11 cellular contexts compared by ENCODE assay signal in genomic region chr16:73171901-73172619, GRCh38.
DNase-seq lines count a peak whose midpoint lies in the region; ATAC-seq and TF ChIP-seq lines count a peak whose summit lies in the region.
"Had no signal": no experiment of that assay in that cellular context is flagged by ENCODE, and none has a peak within 500 bp of the region (broad histone marks: within the 10 kb centered on the region; RNA-seq: fewer than 3 reads in every experiment).

No MANE protein-coding gene starts in this region.

- 77 to 80% methylated on average over 19 to 20 of the region's 25 CpGs for WGBS in mesodermal cell (ENCODE audit: insufficient coverage in 2 of 2), 2 experiments

- H3K36me3 ChIP-seq in mesodermal cell (ENCODE audit: control insufficient read depth, insufficient read depth, low read length): no peaks in the 10 kb centered on the region
- no peaks in the 10 kb centered on the region for H3K36me3 ChIP-seq in thoracic aorta

- CTCF ChIA-PET in HEK293T (lab: Yijun Ruan, JAX): interaction anchor here (0.6 kb wide), 2 partner anchors 78 to 226 kb away, joined by 3 read pairs; no protein-coding TSS in a partner anchor

- H3K4me1 ChIP-seq in mesodermal cell (ENCODE audit: control insufficient read depth, insufficient read depth, low read length, poor library complexity, severe bottlenecking) (peaks cover 26% of the 10 kb centered on the region), thoracic aorta (ENCODE audit: control insufficient read depth in 1 of 2, low read depth in 2 of 2) (peaks cover 15 to 57% of the 10 kb centered on the region in 2 donors)

- peak; percentile 11 for ATAC-seq in thoracic aorta (ENCODE audit: insufficient number of reproducible peaks, low FRiP score, low read depth)

- no peak for TF ChIP-seq CTCF in thoracic aorta (IDR thresholded peaks at IDR 0.05)

- POLR2A ChIA-PET in HEK293T (lab: Yijun Ruan, JAX): interaction anchor here (1.1 to 1.4 kb wide), 3 partner anchors 10 to 121 kb away, joined by 3 read pairs; no protein-coding TSS in a partner anchor

- H3K9me3 ChIP-seq in mesodermal cell (ENCODE audit: control insufficient read depth, low read length): no peaks in the 10 kb centered on the region
- no peaks in the 10 kb centered on the region for H3K9me3 ChIP-seq in thoracic aorta

- DNase-seq in DMS153 treated with DMSO at 0.1 percent for 48 hours (lab: John Stamatoyannopoulos, UW; ENCODE audit: unreplicated experiment) (peak; percentile 43), DMS153 (lab: John Stamatoyannopoulos, UW) (no peak), thoracic aorta (ENCODE audit: low spot score) (no peak), NCI-H1694 (lab: John Stamatoyannopoulos, UW) (no peak), HEK293T (ENCODE audit: extremely low spot score) (no peak), NOMO-1 treated with dmso at 0.1 percent for 144 hours (lab: John Stamatoyannopoulos, UW; ENCODE audit: unreplicated experiment) (no peak)
- DNase-seq: cerebellar nuclear complex, MM.1S, OCI-M1 had no signal

- no peak overlapping the region for H3K4me3 ChIP-seq in mesodermal cell (ENCODE audit: extremely low read depth, insufficient read depth, low read length, poor library complexity, severe bottlenecking)
- H3K4me3 ChIP-seq in thoracic aorta: peak overlapping the region; percentile 48

- no peaks in the 10 kb centered on the region for H3K27me3 ChIP-seq in thoracic aorta (replicated peaks; ENCODE audit: insufficient read depth)

- peak overlapping the region; percentile 67 for H3K27ac ChIP-seq in cingulate gyrus (ENCODE audit: low read depth, low read length)
- peak overlapping the region; percentile 67 for H3K27ac ChIP-seq in mesodermal cell (ENCODE audit: low read depth, low read length, severe bottlenecking)
- peak overlapping the region; percentile 94 to 97 for H3K27ac ChIP-seq in thoracic aorta

TF ChIP-seq in HEK293T, 16 proteins besides CTCF, POLR2A, EP300 and RAD21:
- TF ChIP-seq SP1 (IDR thresholded peaks at IDR 0.05) (no peak), LEF1 (IDR thresholded peaks at IDR 0.05; ENCODE audit: borderline replicate concordance) (no peak), TARDBP (IDR thresholded peaks at IDR 0.05) (no peak), ELF4 (IDR thresholded peaks at IDR 0.05) (no peak), CTBP1 (IDR thresholded peaks at IDR 0.05; ENCODE audit: borderline replicate concordance) (no peak), NFRKB (IDR thresholded peaks at IDR 0.05) (no peak), ARNT (IDR thresholded peaks at IDR 0.05) (no peak), HDGF (IDR thresholded peaks at IDR 0.05; ENCODE audit: borderline replicate concordance) (no peak), SUZ12 (IDR thresholded peaks at IDR 0.05) (no peak), FOXA1 (IDR thresholded peaks at IDR 0.05) (no peak), BHLHE40 (IDR thresholded peaks at IDR 0.05; ENCODE audit: borderline replicate concordance) (no peak)
- TF ChIP-seq, protein P1, sequence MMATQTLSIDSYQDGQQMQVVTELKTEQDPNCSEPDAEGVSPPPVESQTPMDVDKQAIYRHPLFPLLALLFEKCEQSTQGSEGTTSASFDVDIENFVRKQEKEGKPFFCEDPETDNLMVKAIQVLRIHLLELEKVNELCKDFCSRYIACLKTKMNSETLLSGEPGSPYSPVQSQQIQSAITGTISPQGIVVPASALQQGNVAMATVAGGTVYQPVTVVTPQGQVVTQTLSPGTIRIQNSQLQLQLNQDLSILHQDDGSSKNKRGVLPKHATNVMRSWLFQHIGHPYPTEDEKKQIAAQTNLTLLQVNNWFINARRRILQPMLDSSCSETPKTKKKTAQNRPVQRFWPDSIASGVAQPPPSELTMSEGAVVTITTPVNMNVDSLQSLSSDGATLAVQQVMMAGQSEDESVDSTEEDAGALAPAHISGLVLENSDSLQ (IDR thresholded peaks at IDR 0.05): no peak
